9 cellular contexts compared by ENCODE assay signal in the genomic region with DNA sequence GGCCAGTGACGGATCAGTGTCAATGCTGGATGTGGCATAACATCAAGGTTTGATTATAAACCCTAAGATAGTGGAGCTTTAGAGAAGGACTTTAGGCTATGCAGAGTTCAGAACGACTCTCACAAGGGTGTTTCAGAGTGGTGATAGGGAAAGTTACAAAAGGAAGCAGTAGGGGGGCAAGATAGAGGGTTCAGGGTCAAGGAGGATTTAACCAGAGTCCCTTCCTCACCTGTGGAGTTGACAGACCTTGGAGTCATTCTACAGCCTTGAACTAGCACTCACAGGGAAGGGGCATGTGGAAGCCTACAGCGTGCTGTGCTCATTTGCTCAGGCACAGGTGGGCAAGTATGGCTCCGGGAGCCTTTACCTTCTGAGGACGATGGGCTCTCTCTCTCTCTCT. TPM values are rescaled to one million over a fixed set of nuclear protein-coding genes. Genes with fewer than 3 reads are reported as not detected.
"Had no signal": no experiment of that assay in that cellular context is flagged by ENCODE, and none has a peak within 500 bp of the region (broad histone marks: within the 10 kb centered on the region; RNA-seq: fewer than 3 reads in every experiment).

No MANE protein-coding gene starts in this region.

- DNase-seq: GM23248, GOT3, H9, HCEC 1CT, IMR-90 had no signal

- FAIRE-seq: HTR-8/SVneo, K562 had no signal

- H3K27ac ChIP-seq: GM23248 had no signal

- H3K4me3 ChIP-seq: GM23248, K562 had no signal

- H3K9ac ChIP-seq: GM23248 had no signal

RNA-seq across cellular contexts. Expression of a gene that starts 7.9 kb away (rescaled TPM):
- total RNA-seq: GM23248, H4, H9, HT-29, IMR-90, K562 had no signal
- polyA plus RNA-seq: GM23248, IMR-90, K562 had no signal
